1 cellular context compared by ENCODE assay signal in the genomic region with DNA sequence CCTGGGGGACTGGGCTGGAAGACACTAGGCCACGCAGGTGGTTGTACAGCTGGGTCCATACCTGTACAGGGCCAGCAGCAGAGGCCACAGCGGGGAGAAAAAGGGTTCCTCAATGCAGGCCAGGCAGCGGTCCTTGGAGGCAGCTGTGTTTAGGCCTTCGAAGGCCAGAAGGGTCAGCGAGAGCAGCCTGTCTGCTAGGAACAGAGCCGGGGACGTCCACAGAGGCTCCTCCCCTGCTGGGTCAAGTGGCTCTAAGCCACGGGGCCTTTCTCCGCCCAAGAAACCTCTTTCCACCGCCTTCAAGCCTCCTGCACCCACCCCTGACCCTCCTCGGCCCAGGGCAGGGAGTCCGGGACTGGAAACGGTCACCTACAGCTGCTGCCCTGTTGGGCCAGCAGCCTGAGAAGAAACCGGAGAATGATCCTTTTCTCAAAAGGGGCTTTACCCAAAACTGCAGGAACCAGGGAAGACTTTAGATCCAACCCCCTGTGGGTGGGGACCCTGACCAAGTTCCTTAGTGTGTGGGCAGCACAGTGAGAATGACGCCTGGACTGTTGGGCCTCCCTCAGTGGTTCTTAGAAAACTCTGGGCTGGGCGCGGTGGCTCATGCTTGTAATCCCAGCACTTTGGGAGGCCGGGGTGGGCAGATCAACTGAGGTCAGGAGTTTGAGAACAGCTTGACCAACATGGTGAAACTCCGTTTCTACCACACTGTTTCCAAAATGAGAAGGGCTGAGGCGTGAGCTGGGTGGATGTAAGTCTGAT.
TF ChIP-seq lines count a peak whose summit lies in the region.

No MANE protein-coding gene starts in this region.

TF ChIP-seq in H1, 55 proteins besides CTCF, POLR2A, EP300 and RAD21:
- TF ChIP-seq CHD1 (IDR thresholded peaks at IDR 0.05; ENCODE audit: low read depth, low read length) (no peak), FOSL1 (IDR thresholded peaks at IDR 0.05; ENCODE audit: insufficient read depth, low read depth, low read length) (no peak), RBBP5 (IDR thresholded peaks at IDR 0.05; ENCODE audit: borderline replicate concordance, low read depth, low read length) (no peak), BRCA1 (IDR thresholded peaks at IDR 0.05; ENCODE audit: low read depth, low read length) (no peak), USF2 (IDR thresholded peaks at IDR 0.05; ENCODE audit: low read length) (no peak), SUZ12 (IDR thresholded peaks at IDR 0.05; ENCODE audit: low read length) (no peak), PHF8 (conservative IDR thresholded peaks at IDR 0.05; ENCODE audit: low read depth, low read length) (no peak), ASH2L (IDR thresholded peaks at IDR 0.05; ENCODE audit: low read length) (no peak), CEBPB (IDR thresholded peaks at IDR 0.05; ENCODE audit: low read depth, low read length) (no peak), TBP (IDR thresholded peaks at IDR 0.05; ENCODE audit: low read depth, low read length) (no peak), CREB1 (IDR thresholded peaks at IDR 0.05) (no peak), SIRT6 (IDR thresholded peaks at IDR 0.05; ENCODE audit: low read length) (no peak), GTF2F1 (IDR thresholded peaks at IDR 0.05; ENCODE audit: borderline replicate concordance, low read depth, low read length) (no peak), KDM1A (IDR thresholded peaks at IDR 0.05; ENCODE audit: borderline replicate concordance, low read length) (no peak), SP4 (IDR thresholded peaks at IDR 0.05; ENCODE audit: low read length) (no peak), RNF2 (IDR thresholded peaks at IDR 0.05; ENCODE audit: borderline replicate concordance, low read depth, low read length, missing control alignments, poor library complexity, severe bottlenecking) (no peak), SIX5 (IDR thresholded peaks at IDR 0.05; ENCODE audit: low read depth, low read length) (no peak), CHD7 (IDR thresholded peaks at IDR 0.05; ENCODE audit: insufficient replicate concordance, low read length) (no peak)
